In the genomic region with DNA sequence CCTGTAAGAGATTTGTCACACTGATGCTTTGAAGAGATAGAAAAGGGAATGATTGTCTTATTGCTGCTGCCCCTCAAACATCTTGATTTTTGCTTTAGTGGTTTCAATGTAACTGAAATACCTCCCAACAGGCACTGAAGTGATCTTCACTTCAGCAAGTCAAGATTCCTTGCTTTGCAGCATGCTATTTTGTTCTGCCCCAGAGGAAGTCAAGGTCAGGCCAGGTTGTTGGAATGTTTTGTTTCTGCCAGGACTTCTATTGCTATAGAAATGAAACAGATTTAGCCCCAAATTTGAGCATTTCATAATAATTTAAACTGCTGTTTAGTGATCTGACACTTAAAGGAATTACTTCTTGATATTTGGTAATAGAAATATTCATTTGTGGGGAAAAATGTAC, we compare ENCODE assay signal across 17 cellular contexts.
"Had no signal": no experiment of that assay in that cellular context is flagged by ENCODE, and none has a peak within 500 bp of the region (broad histone marks: within the 10 kb centered on the region; RNA-seq: fewer than 3 reads in every experiment).

No MANE protein-coding gene starts in this region.

- ATAC-seq: activated CD8-positive, alpha-beta T cell treated with anti-CD3 and anti-CD28 coated beads, Interleukin-2, amount 10 ng/mL, durations not matched to agents 7 days and 5 days; activated naive CD8-positive, alpha-beta T cell treated with anti-CD3 and anti-CD28 coated beads, Interleukin-2, amount 50 U/mL, for 24 hours; esophagus mucosa; natural killer cell had no signal

- H3K36me3 ChIP-seq: left ventricle myocardium inferior, spleen, thoracic aorta, vagina had no signal

- H3K27me3 ChIP-seq: spleen, vagina had no signal

- H3K27ac ChIP-seq: left ventricle myocardium inferior, spleen, thoracic aorta, vagina, VCaP had no signal

- DNase-seq: activated CD4-positive, alpha-beta T cell treated with anti-CD3 and anti-CD28 coated beads, Interleukin-2, amount 10 ng/mL, durations not matched to agents 7 days and 5 days; activated CD4-positive, CD25-positive, alpha-beta regulatory T cell treated with anti-CD3 and anti-CD28 coated beads, Interleukin-2, amount 50 U/mL, for 72 hours; activated CD8-positive, alpha-beta T cell treated with anti-CD3 and anti-CD28 coated beads, Interleukin-2, amount 10 ng/mL, durations not matched to agents 7 days and 5 days; activated gamma-delta T cell; activated naive CD4-positive, alpha-beta T cell treated with anti-CD3 and anti-CD28 coated beads, Interleukin-2, amount 50 U/mL, for 16 hours; activated naive CD8-positive, alpha-beta T cell treated with anti-CD3 and anti-CD28 coated beads, Interleukin-2, amount 50 U/mL, for 24 hours; effector memory CD4-positive, alpha-beta T cell; foreskin fibroblast; left ventricle myocardium inferior; natural killer cell; spleen; stimulated activated CD4-positive, alpha-beta T cell treated with anti-CD3 and anti-CD28 coated beads, Interleukin-4, amount 100 ng/mL, for 1 hour; stimulated activated naive CD4-positive, alpha-beta T cell had no signal

- H3K4me1 ChIP-seq: left ventricle myocardium inferior, spleen, vagina had no signal

- H3K9me3 ChIP-seq: left ventricle myocardium inferior, thoracic aorta, vagina had no signal

- H3K4me3 ChIP-seq: left ventricle myocardium inferior, spleen, thoracic aorta, vagina had no signal
